Comparison of ENCODE assay signal across 8 cellular contexts in the genomic region with DNA sequence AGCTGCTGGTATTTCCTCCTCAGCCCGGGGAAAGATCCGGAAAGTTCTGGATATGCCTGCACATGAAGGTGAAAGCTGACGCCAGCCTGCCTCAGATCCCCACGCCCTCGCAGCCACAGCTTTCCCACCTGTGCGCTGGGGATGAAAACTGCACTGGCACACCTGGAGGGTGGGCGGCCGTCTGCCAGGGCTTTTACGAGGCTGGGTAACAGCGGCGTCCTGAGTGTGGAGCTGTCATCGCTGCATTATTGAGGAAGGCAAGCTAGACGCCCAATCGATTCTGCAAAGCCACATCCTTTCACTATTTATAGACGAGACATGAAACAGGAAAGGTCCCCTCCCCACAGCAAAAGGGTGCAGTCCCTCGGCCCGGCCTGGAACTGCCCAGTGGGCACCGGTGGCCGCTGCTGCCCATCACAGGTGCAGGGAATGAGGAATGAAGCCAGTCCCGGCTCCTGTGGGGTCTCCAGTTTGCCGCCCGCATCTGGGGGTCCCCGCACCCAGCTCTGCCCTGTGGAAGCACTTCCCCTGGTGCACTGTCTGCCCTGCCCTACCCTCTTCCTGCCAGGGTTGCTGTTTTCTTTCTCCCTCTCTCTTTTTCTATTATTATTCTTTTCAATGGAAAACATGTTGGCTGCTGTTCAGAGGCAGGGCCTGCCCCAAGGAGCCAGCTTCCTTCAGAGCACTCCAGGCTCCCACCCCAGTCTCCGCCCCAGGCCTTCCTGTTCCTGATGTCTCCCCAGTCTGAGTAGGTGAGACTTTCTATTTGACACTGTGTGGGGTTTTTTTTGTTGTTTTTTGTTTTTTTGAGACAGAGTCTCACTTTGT. TPM values are rescaled to one million over a fixed set of nuclear protein-coding genes. Genes with fewer than 3 reads are reported as not detected.
DNase-seq lines count a peak whose midpoint lies in the region; ATAC-seq and TF ChIP-seq lines count a peak whose summit lies in the region.

No MANE protein-coding gene starts in this region.

- peak overlapping the region; percentile 91 for H3K27ac Mint-ChIP-seq in WTC11

- DNase-seq in HCT116 (ENCODE audit: low read depth, low spot score) = no peak
- no peak for DNase-seq in WTC11 (ENCODE audit: low spot score)
- no peak for DNase-seq in smooth muscle cell (lab: John Stamatoyannopoulos, UW; ENCODE audit: unreplicated experiment)
- DNase-seq in amniotic stem cell (lab: John Stamatoyannopoulos, UW) = no peak
- DNase-seq in testis = no peak
- no peak for DNase-seq in inferior parietal cortex (ENCODE audit: extremely low spot score)
- DNase-seq in SW480 (ENCODE audit: low spot score) = no peak

- H3K4me1 ChIP-seq in HCT116 (ENCODE audit: control insufficient read depth in 1 of 2, insufficient read depth in 2 of 2, low read length in 2 of 2) = peaks cover 29 to 42% of the 10 kb centered on the region in 2 experiments
- H3K4me1 ChIP-seq in duodenal mucosa (ENCODE audit: control insufficient read depth in 1 of 2, insufficient read depth in 2 of 2, low read length in 2 of 2) = peaks cover 50 to 84% of the 10 kb centered on the region in 2 donors
- H3K4me1 ChIP-seq in smooth muscle cell (ENCODE audit: low read depth) = peaks cover 20% of the 10 kb centered on the region
- H3K4me1 ChIP-seq in testis = peaks cover 6% of the 10 kb centered on the region

- peak overlapping the region; percentile 61; the same call in 1 of the 2 replicates for H3K9ac ChIP-seq in HCT116 (ENCODE audit: low read length)
- peak overlapping the region; percentile 32 to 71 for H3K9ac ChIP-seq in duodenal mucosa (ENCODE audit: low read depth in 1 of 2, low read length in 2 of 2)
- no peak overlapping the region for H3K9ac ChIP-seq in smooth muscle cell (ENCODE audit: low read depth)

- 93% methylated on average over 24 of the region's 24 CpGs for WGBS in smooth muscle cell (ENCODE audit: low lambda C conversion rate)
- 71 to 73% methylated on average over 21 to 24 of the region's 24 CpGs for WGBS in testis, 2 donors

- H3K9me3 Mint-ChIP-seq in WTC11 = no peaks in the 10 kb centered on the region

- peaks cover 20% of the 10 kb centered on the region for H3K4me1 Mint-ChIP-seq in WTC11

- no peaks in the 10 kb centered on the region for H3K9me2 ChIP-seq in HCT116 (ENCODE audit: insufficient read depth)

- BruUV-seq in HCT116 (replicated peaks; lab: Mats Ljungman, UMichigan) = no TSS peak

- intact Hi-C loops in HCT116 (cut with micrococcal nuclease) (loop anchor here (5.0 kb wide), 1 partner anchor 52 kb away; no protein-coding TSS in a partner anchor), testis (cut with DNase I; ENCODE audit: low total_unique reads) (no loop called here)

- H3F3A ChIP-seq in smooth muscle cell (ENCODE audit: low read depth) = no peaks in the 10 kb centered on the region

- H3K27me3 Mint-ChIP-seq in WTC11 (ENCODE audit: low read depth) = no peaks in the 10 kb centered on the region

- H2AFZ ChIP-seq in HCT116 (ENCODE audit: low read depth, low read length, poor library complexity, severe bottlenecking) (no peak overlapping the region), smooth muscle cell (ENCODE audit: low read depth) (no peak overlapping the region)

- CTCF ChIA-PET in HCT116 (lab: Charles Lee) = interaction anchor here (1.1 to 2.0 kb wide), 3 partner anchors 9 to 155 kb away, joined by 3 to 10 read pairs (median 5); no protein-coding TSS in a partner anchor
- CTCF ChIA-PET in WTC11 (lab: Charles Lee) = interaction anchor here (0.5 to 3.3 kb wide), 7 partner anchors 10 to 91 kb away, joined by 3 to 15 read pairs (median 3); no protein-coding TSS in a partner anchor

- H3K4me3 Mint-ChIP-seq in WTC11 = no peak overlapping the region

- peaks cover 2% of the 10 kb centered on the region; the same call in 1 of the 2 replicates for H4K20me1 ChIP-seq in HCT116 (ENCODE audit: insufficient read depth)
- peaks cover 92% of the 10 kb centered on the region for H4K20me1 ChIP-seq in smooth muscle cell (ENCODE audit: low read depth)

- TF ChIP-seq RAD21 in HCT116 (IDR thresholded peaks at IDR 0.05; ENCODE audit: low read depth) = no peak

- H3K36me3 ChIP-seq in HCT116 (ENCODE audit: control insufficient read depth in 1 of 2, insufficient read depth in 2 of 2, low read length in 2 of 2) (peaks cover 12 to 15% of the 10 kb centered on the region in 2 experiments; a peak in 3 of 4 replicates), duodenal mucosa (ENCODE audit: control insufficient read depth in 1 of 2, insufficient read depth in 2 of 2, low read length in 2 of 2) (peaks cover 0 to 31% of the 10 kb centered on the region in 2 donors), smooth muscle cell (ENCODE audit: low read depth) (no peaks in the 10 kb centered on the region), testis (ENCODE audit: low read depth, missing control alignments) (no peaks in the 10 kb centered on the region)

- H3K4me3 ChIP-seq in HCT116 (replicated peaks in 1 of 2; ENCODE audit: low read depth in 1 of 2, low read length in 2 of 2) (no peak overlapping the region), duodenal mucosa (ENCODE audit: low read depth in 1 of 2, low read length in 2 of 2) (peak overlapping the region; percentile 28 to 40), smooth muscle cell (no peak overlapping the region), testis (no peak overlapping the region)

- H3K27me3 ChIP-seq in HCT116 (ENCODE audit: insufficient read depth, low read length) = no peaks in the 10 kb centered on the region
- no peaks in the 10 kb centered on the region for H3K27me3 ChIP-seq in duodenal mucosa (ENCODE audit: control insufficient read depth in 1 of 2, insufficient read depth in 2 of 2, low read length in 2 of 2)
- no peaks in the 10 kb centered on the region for H3K27me3 ChIP-seq in smooth muscle cell (ENCODE audit: low read depth)
- no peaks in the 10 kb centered on the region for H3K27me3 ChIP-seq in testis

- no peak for TF ChIP-seq POLR2A in HCT116 (IDR thresholded peaks at IDR 0.05; ENCODE audit: borderline replicate concordance, extremely low read depth, insufficient read depth, insufficient read length)
- no peak for TF ChIP-seq POLR2A in testis (IDR thresholded peaks at IDR 0.05)

- ATAC-seq in HCT116 = no peak
- no peak for ATAC-seq in WTC11

- H3K36me3 Mint-ChIP-seq in WTC11 = peaks cover 8% of the 10 kb centered on the region

- peaks cover 67% of the 10 kb centered on the region for H3K79me2 ChIP-seq in HCT116 (ENCODE audit: insufficient read depth, low read length)
- peaks cover 61% of the 10 kb centered on the region for H3K79me2 ChIP-seq in smooth muscle cell (ENCODE audit: low read depth)

- RAD21 ChIA-PET in HCT116 (lab: Charles Lee; ENCODE audit: low non-redundant PET in 1 of 2, low total read pairs in 2 of 2, uncharacterized antibody in 2 of 2, unreplicated experiment in 2 of 2) = no interaction called here

- no peak for TF ChIP-seq CTCF in HCT116 (IDR thresholded peaks at IDR 0.05 in 2 of 3, conservative IDR thresholded peaks at IDR 0.05 in 1 of 3; ENCODE audit: borderline replicate concordance in 1 of 3, insufficient read depth in 1 of 3, low read depth in 2 of 3, low read length in 2 of 3)
- TF ChIP-seq CTCF in WTC11 (IDR thresholded peaks at IDR 0.05) = no peak
- TF ChIP-seq CTCF in smooth muscle cell (IDR thresholded peaks at IDR 0.05; ENCODE audit: borderline replicate concordance, insufficient read depth, poor library complexity, severe bottlenecking) = no peak
- no peak for TF ChIP-seq CTCF in testis (IDR thresholded peaks at IDR 0.05)

- no peaks in the 10 kb centered on the region for H3K9me3 ChIP-seq in HCT116 (ENCODE audit: control insufficient read depth in 1 of 2, insufficient read depth in 1 of 2, low read depth in 1 of 2, low read length in 2 of 2)
- no peaks in the 10 kb centered on the region for H3K9me3 ChIP-seq in duodenal mucosa (ENCODE audit: control insufficient read depth in 1 of 2, low read length in 2 of 2)
- H3K9me3 ChIP-seq in smooth muscle cell (replicated peaks; ENCODE audit: low read depth) = no peaks in the 10 kb centered on the region
- no peaks in the 10 kb centered on the region for H3K9me3 ChIP-seq in testis

- peak overlapping the region; percentile 71; the same call in 1 of the 2 replicates for H3K4me2 ChIP-seq in HCT116 (ENCODE audit: low read length)
- H3K4me2 ChIP-seq in smooth muscle cell = no peak overlapping the region

- POLR2A ChIA-PET in HCT116 (lab: Charles Lee) = interaction anchor here (0.6 to 1.4 kb wide), 2 partner anchors 10 to 13 kb away, joined by 4 to 6 read pairs; no protein-coding TSS in a partner anchor
- POLR2A ChIA-PET in WTC11 (lab: Charles Lee) = interaction anchor here (1.4 kb wide), 1 partner anchor 18 kb away, joined by 4 read pairs; no protein-coding TSS in a partner anchor

- peak overlapping the region; percentile 75 for H3K27ac ChIP-seq in HCT116 (ENCODE audit: low read depth, low read length)
- H3K27ac ChIP-seq in duodenal mucosa (ENCODE audit: low read depth, low read length) = peak overlapping the region; percentile 89
- peak overlapping the region; percentile 19 for H3K27ac ChIP-seq in smooth muscle cell (ENCODE audit: low read depth)
- H3K27ac ChIP-seq in testis = peak overlapping the region in 1 of 2 donors; percentile 68

TF ChIP-seq in HCT116, 20 proteins besides CTCF, POLR2A, EP300 and RAD21 (continues in another document):
- TF ChIP-seq EGR1 (IDR thresholded peaks at IDR 0.05; ENCODE audit: low read depth) (no peak), YY1 (IDR thresholded peaks at IDR 0.05; ENCODE audit: extremely low read depth, insufficient replicate concordance, low read depth, low read length) (no peak)

TF ChIP-seq in WTC11, 78 proteins besides CTCF, POLR2A, EP300 and RAD21 (continues in another document):
- TF ChIP-seq, protein P1, sequence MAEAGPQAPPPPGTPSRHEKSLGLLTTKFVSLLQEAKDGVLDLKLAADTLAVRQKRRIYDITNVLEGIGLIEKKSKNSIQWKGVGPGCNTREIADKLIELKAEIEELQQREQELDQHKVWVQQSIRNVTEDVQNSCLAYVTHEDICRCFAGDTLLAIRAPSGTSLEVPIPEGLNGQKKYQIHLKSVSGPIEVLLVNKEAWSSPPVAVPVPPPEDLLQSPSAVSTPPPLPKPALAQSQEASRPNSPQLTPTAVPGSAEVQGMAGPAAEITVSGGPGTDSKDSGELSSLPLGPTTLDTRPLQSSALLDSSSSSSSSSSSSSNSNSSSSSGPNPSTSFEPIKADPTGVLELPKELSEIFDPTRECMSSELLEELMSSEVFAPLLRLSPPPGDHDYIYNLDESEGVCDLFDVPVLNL (CRISPR knock-in tag; IDR thresholded peaks at IDR 0.05; ENCODE audit: borderline replicate concordance, low read depth) = no peak

RNA-seq across cellular contexts. Expression of gene NOTCH1, which starts 7.0 kb away (rescaled TPM):
- 36.2 TPM for total RNA-seq in HCT116 (2021; ENCODE audit: unreplicated experiment)
- 14.8 and 21.3 TPM in 2 replicates for polyA plus RNA-seq in HCT116 (2012)
- 76.7 to 95.6 TPM (median 79.2 TPM) in 3 replicates for total RNA-seq in WTC11 (2021)
- 7.8 and 13.2 TPM in 2 replicates for total RNA-seq in smooth muscle cell
- polyA plus RNA-seq in smooth muscle cell = 7.2 and 11.4 TPM in 2 replicates
- 10 to 100 TPM; 32.4 to 34.1 TPM for total RNA-seq in testis
- 7.2 TPM for polyA plus RNA-seq in testis (ENCODE audit: insufficient read depth, low read depth, low replicate concordance)

RNA-seq across cellular contexts. Expression of gene SEC16A, which starts 56.0 kb away (rescaled TPM):
- total RNA-seq in HCT116 (2021; ENCODE audit: unreplicated experiment) (49.8 TPM), WTC11 (2021) (52.1 to 70.9 TPM (median 52.3 TPM) in 3 replicates), smooth muscle cell (40.2 and 45.7 TPM in 2 replicates), testis (100 to 1,000 TPM in 1 of 2 donors, 10 to 100 TPM in 1; 90.4 to 103 TPM)
- 35.5 and 36.4 TPM in 2 replicates for polyA plus RNA-seq in HCT116 (2012)
- polyA plus RNA-seq in smooth muscle cell (56.8 and 72.2 TPM in 2 replicates), testis (ENCODE audit: insufficient read depth, low read depth, low replicate concordance) (67.8 TPM)

Comparison
In these comparisons a context has a peak if more than half of its experiments do, and no peak if none do; other contexts are left out.
1. H3K4me3 ChIP-seq: peak in duodenal mucosa (2 of 2); none in HCT116 (0 of 2), smooth muscle cell (single experiment) and testis (0 of 2).